ENCODE assay signal across 21 cellular contexts in the genomic region with DNA sequence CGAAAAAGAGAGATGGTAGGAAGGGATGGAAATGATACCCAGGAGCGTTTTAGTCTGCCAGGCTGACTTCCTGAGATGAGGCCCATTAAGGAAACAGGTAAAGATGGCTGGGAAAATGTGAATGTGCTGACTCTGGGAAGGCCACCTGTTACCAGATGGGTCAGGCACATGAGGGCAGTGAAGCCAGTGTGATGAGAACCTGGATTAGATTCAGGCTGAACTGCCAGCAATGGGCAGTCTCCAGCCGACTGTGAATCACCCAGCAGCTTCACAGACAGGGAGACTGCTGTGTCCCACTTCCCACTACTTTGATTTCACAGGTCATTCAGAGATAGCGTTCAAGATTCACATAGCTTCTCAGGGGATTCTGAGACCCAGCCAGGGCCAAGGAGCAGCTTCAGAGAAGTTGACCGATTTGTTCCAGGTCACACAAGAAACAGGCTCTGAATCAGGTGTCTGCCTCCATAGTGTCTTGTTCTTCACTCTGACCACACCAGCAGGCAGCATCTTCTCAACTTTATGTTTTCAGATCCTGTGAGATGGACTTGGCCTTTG. TPM values are rescaled to one million over a fixed set of nuclear protein-coding genes. Genes with fewer than 3 reads are reported as not detected.
A peak's percentile ranks its signal among the peaks of the same experiment; 100 is the strongest.
DNase-seq lines count a peak whose midpoint lies in the region; ATAC-seq, FAIRE-seq and TF ChIP-seq lines count a peak whose summit lies in the region.
"Had no signal": no experiment of that assay in that cellular context is flagged by ENCODE, and none has a peak within 500 bp of the region (broad histone marks: within the 10 kb centered on the region; RNA-seq: fewer than 3 reads in every experiment).

No MANE protein-coding gene starts in this region.

- H3K27me3 Mint-ChIP-seq in central memory CD8-positive, alpha-beta T cell, result peaks cover 53% of the 10 kb centered on the region
- peaks cover 21% of the 10 kb centered on the region for H3K27me3 Mint-ChIP-seq in type B pancreatic cell

- no peak overlapping the region for H3K4me3 Mint-ChIP-seq in central memory CD8-positive, alpha-beta T cell
- H3K4me3 Mint-ChIP-seq in type B pancreatic cell, result no peak overlapping the region
- H3K4me3 Mint-ChIP-seq: HFFc6 had no signal

- WGBS in small intestine, 3 donors, result 52 to 75% (median 63%) methylated on average over 5 of the region's 5 CpGs

- peak overlapping the region; percentile 57 for H3K27ac ChIP-seq in WERI-Rb-1
- H3K27ac ChIP-seq in small intestine (ENCODE audit: low read depth in 1 of 2, low read length in 1 of 2), result no peak overlapping the region
- H3K27ac ChIP-seq: BLaER1 treated with 17β-estradiol and CSF1 and Interleukin-3, amounts not matched to agents 10 nM and 100 nM had no signal

- H3K36me3 Mint-ChIP-seq in central memory CD8-positive, alpha-beta T cell (ENCODE audit: insufficient read depth), result no peaks in the 10 kb centered on the region
- no peaks in the 10 kb centered on the region for H3K36me3 Mint-ChIP-seq in type B pancreatic cell

- TF ChIP-seq CTCF in WERI-Rb-1 (IDR thresholded peaks at IDR 0.05; ENCODE audit: low read depth, low read length), result no peak
- no peak for TF ChIP-seq CTCF in type B pancreatic cell (conservative IDR thresholded peaks at IDR 0.05)
- TF ChIP-seq CTCF in foreskin fibroblast (IDR thresholded peaks at IDR 0.05; ENCODE audit: low read depth, low read length), result no peak
- TF ChIP-seq CTCF in mucosa of descending colon (IDR thresholded peaks at IDR 0.05), result no peak

- H3K4me1 ChIP-seq in small intestine (ENCODE audit: control insufficient read depth in 2 of 2, insufficient read depth in 1 of 2, low read depth in 1 of 2, low read length in 1 of 2) (peaks cover 6 to 16% of the 10 kb centered on the region in 2 donors), mucosa of descending colon (ENCODE audit: low read depth) (peaks cover 19% of the 10 kb centered on the region)

- intact Hi-C loops in mucosa of descending colon (cut with DNase I, micrococcal nuclease), result no loop called here

- FAIRE-seq in small intestine (lab: Jason Lieb, UNC), result no peak
- FAIRE-seq: D721Med, GM12892, GM18507, H54, HepG2, RCC 7860 had no signal

- peaks cover 5% of the 10 kb centered on the region for H3K9me3 ChIP-seq in WERI-Rb-1 (ENCODE audit: severe bottlenecking)
- no peaks in the 10 kb centered on the region for H3K9me3 ChIP-seq in small intestine (ENCODE audit: control insufficient read depth, low read depth)
- H3K9me3 ChIP-seq in mucosa of descending colon, result no peaks in the 10 kb centered on the region
- H3K9me3 ChIP-seq: BLaER1 treated with 17β-estradiol and CSF1 and Interleukin-3, amounts not matched to agents 10 nM and 100 nM had no signal

- H3K27me3 ChIP-seq in WERI-Rb-1 (ENCODE audit: insufficient read depth, low read depth, severe bottlenecking) (no peaks in the 10 kb centered on the region), small intestine (ENCODE audit: control insufficient read depth in 2 of 2, insufficient read depth in 2 of 2, low read length in 2 of 2) (no peaks in the 10 kb centered on the region)

- DNase-seq in WERI-Rb-1 (no peak), mesenteric fat pad (ENCODE audit: low spot score) (peak; percentile 47), type B pancreatic cell (ENCODE audit: extremely low spot score, unreplicated experiment) (peak; percentile 15), foreskin fibroblast (no peak), small intestine (no peak), mucosa of descending colon (no peak)
- DNase-seq in central memory CD8-positive, alpha-beta T cell (ENCODE audit: low spot score in 2 of 2), result peak; percentile 2 to 4
- DNase-seq: HFFc6; KBM-7; NCI-H1105 treated with DMSO at 0.1 percent for 48 hours; NCI-H1694; NK-92 treated with Interleukin-12 subunit alpha and Interleukin-12 subunit beta, amount 100 ng/mL, for 24 hours had no signal

- no peak overlapping the region for H3K27ac Mint-ChIP-seq in central memory CD8-positive, alpha-beta T cell (ENCODE audit: low read depth)
- no peak overlapping the region for H3K27ac Mint-ChIP-seq in type B pancreatic cell
- H3K27ac Mint-ChIP-seq: HFFc6 had no signal

- no peaks in the 10 kb centered on the region for H3K9me3 Mint-ChIP-seq in central memory CD8-positive, alpha-beta T cell
- no peaks in the 10 kb centered on the region for H3K9me3 Mint-ChIP-seq in type B pancreatic cell
- H3K9me3 Mint-ChIP-seq: HFFc6 had no signal

- no peak overlapping the region for H3K4me3 ChIP-seq in WERI-Rb-1 (ENCODE audit: low read depth, low read length)
- H3K4me3 ChIP-seq in foreskin fibroblast (ENCODE audit: low read depth in 1 of 2, low read length in 2 of 2), result no peak overlapping the region
- no peak overlapping the region for H3K4me3 ChIP-seq in small intestine (ENCODE audit: low read depth in 1 of 2, low read length in 2 of 2)
- no peak overlapping the region for H3K4me3 ChIP-seq in mucosa of descending colon
- H3K4me3 ChIP-seq: BLaER1 treated with 17β-estradiol and CSF1 and Interleukin-3, amounts not matched to agents 10 nM and 100 nM had no signal

- ATAC-seq in central memory CD8-positive, alpha-beta T cell (replicated peaks; ENCODE audit: extremely low read depth, poor library complexity, severe bottlenecking), result no peak
- no peak for ATAC-seq in mucosa of descending colon
- ATAC-seq: HepG2, Right ventricle myocardium inferior had no signal

- no peaks in the 10 kb centered on the region for H3K4me1 Mint-ChIP-seq in central memory CD8-positive, alpha-beta T cell
- no peaks in the 10 kb centered on the region for H3K4me1 Mint-ChIP-seq in type B pancreatic cell (ENCODE audit: unreplicated experiment)

- H3K36me3 ChIP-seq in WERI-Rb-1, result no peaks in the 10 kb centered on the region
- H3K36me3 ChIP-seq in small intestine (ENCODE audit: control insufficient read depth in 2 of 2, insufficient read depth in 2 of 2, low read length in 2 of 2), result peaks cover 0 to 2% of the 10 kb centered on the region in 2 donors
- no peaks in the 10 kb centered on the region for H3K36me3 ChIP-seq in mucosa of descending colon (ENCODE audit: low read depth)
- H3K36me3 ChIP-seq: BLaER1 treated with 17β-estradiol and CSF1 and Interleukin-3, amounts not matched to agents 10 nM and 100 nM had no signal

RNA-seq across cellular contexts. Expression of a gene that starts 26.4 kb away (rescaled TPM):
- total RNA-seq in mesenteric fat pad, result not detected
- total RNA-seq in type B pancreatic cell (ENCODE audit: low replicate concordance), result 3.3 and 4.9 TPM in 2 replicates
- 10 to 100 TPM; 39.6 to 85.9 (median 79.4) TPM for polyA plus RNA-seq in small intestine
- 10 to 100 TPM; 36.7 to 88.6 (median 61.9) TPM for total RNA-seq in mucosa of descending colon
- total RNA-seq: HepG2, HFFc6, NCI-H460, Right ventricle myocardium inferior had no signal
- polyA plus RNA-seq: HepG2 had no signal

Comparison
In these comparisons a context has a peak if more than half of its experiments do, and no peak if none do; other contexts are left out.
1. DNase-seq: peak in central memory CD8-positive, alpha-beta T cell (2 of 2), mesenteric fat pad (single experiment) and type B pancreatic cell (single experiment); none in WERI-Rb-1 (single experiment), foreskin fibroblast (0 of 2), small intestine (single experiment) and mucosa of descending colon (0 of 3).